ENCODE assay signal across 11 cellular contexts in genomic region chr20:12171927-12172581, GRCh38.
A peak's percentile ranks its signal among the peaks of the same experiment; 100 is the strongest.
DNase-seq lines count a peak whose midpoint lies in the region; ATAC-seq and TF ChIP-seq lines count a peak whose summit lies in the region.
"Had no signal": no experiment of that assay in that cellular context is flagged by ENCODE, and none has a peak within 500 bp of the region (broad histone marks: within the 10 kb centered on the region; RNA-seq: fewer than 3 reads in every experiment).

No MANE protein-coding gene starts in this region.

- peak overlapping the region; percentile 16; the same call in 1 of the 2 replicates for H2AFZ ChIP-seq in GM23338

- H3K36me3 Mint-ChIP-seq in GM23338 (ENCODE audit: low read depth): 0 out of 3 replicates have a peak, but pooled peaks cover 5% of the 10 kb centered on the region
- H3K36me3 Mint-ChIP-seq: activated naive CD4-positive, alpha-beta T cell treated with anti-CD3 and anti-CD28 coated beads, Interleukin-2, amount 10 ng/mL, durations not matched to agents 7 days and 5 days had no signal

- no peak overlapping the region for H3K27ac Mint-ChIP-seq in GM23338
- H3K27ac Mint-ChIP-seq: activated naive CD4-positive, alpha-beta T cell treated with anti-CD3 and anti-CD28 coated beads, Interleukin-2, amount 10 ng/mL, durations not matched to agents 7 days and 5 days had no signal

- no peaks in the 10 kb centered on the region for H3K9me2 ChIP-seq in GM23338 (ENCODE audit: insufficient read depth)

- TF ChIP-seq CTCF in GM23338 (conservative IDR thresholded peaks at IDR 0.05; ENCODE audit: low read depth in 2 of 2) (no peak), breast epithelium (IDR thresholded peaks at IDR 0.05) (no peak)

- H3K27ac ChIP-seq in GM23338 (ENCODE audit: low read depth): no peak overlapping the region
- H3K27ac ChIP-seq in breast epithelium: peak overlapping the region; percentile 41 to 50
- H3K27ac ChIP-seq: esophagus squamous epithelium had no signal

- no peaks in the 10 kb centered on the region for H4K20me1 ChIP-seq in GM23338 (replicated peaks; ENCODE audit: insufficient read depth)

- H3K9me3 Mint-ChIP-seq in GM23338: peaks cover 20% of the 10 kb centered on the region

- no peaks in the 10 kb centered on the region for H3K36me3 ChIP-seq in GM23338 (ENCODE audit: insufficient read depth)
- no peaks in the 10 kb centered on the region for H3K36me3 ChIP-seq in breast epithelium
- H3K36me3 ChIP-seq: esophagus squamous epithelium had no signal

- no peaks in the 10 kb centered on the region for H3K79me2 ChIP-seq in GM23338 (replicated peaks; ENCODE audit: insufficient read depth)

- no peak overlapping the region for H3K4me2 ChIP-seq in GM23338

- H3K4me1 Mint-ChIP-seq in GM23338: peaks cover 7% of the 10 kb centered on the region
- H3K4me1 Mint-ChIP-seq: activated naive CD4-positive, alpha-beta T cell treated with anti-CD3 and anti-CD28 coated beads, Interleukin-2, amount 10 ng/mL, durations not matched to agents 7 days and 5 days had no signal

- H3K27me3 ChIP-seq in GM23338 (ENCODE audit: insufficient read depth) (no peaks in the 10 kb centered on the region), breast epithelium (no peaks in the 10 kb centered on the region)
- H3K27me3 ChIP-seq: esophagus squamous epithelium had no signal

- intact Hi-C loops in breast epithelium (cut with DNase I; ENCODE audit: low total_unique reads): no loop called here

- no peaks in the 10 kb centered on the region for H3F3A ChIP-seq in GM23338 (replicated peaks; ENCODE audit: low read depth)

- no peak overlapping the region for H3K4me3 Mint-ChIP-seq in GM23338
- H3K4me3 Mint-ChIP-seq: activated naive CD4-positive, alpha-beta T cell treated with anti-CD3 and anti-CD28 coated beads, Interleukin-2, amount 10 ng/mL, durations not matched to agents 7 days and 5 days had no signal

- H3K4me3 ChIP-seq in GM23338 (no peak overlapping the region), breast epithelium (no peak overlapping the region)
- H3K4me3 ChIP-seq: esophagus squamous epithelium had no signal

- H3K4me1 ChIP-seq in GM23338 (ENCODE audit: insufficient read depth): 0 out of 2 replicates have a peak, but pooled peaks cover 7% of the 10 kb centered on the region
- H3K4me1 ChIP-seq in breast epithelium: peaks cover 0 to 12% of the 10 kb centered on the region in 2 donors

- no peak for ATAC-seq in GM23338
- ATAC-seq in GM21723 (IDR thresholded peaks at IDR 0.05; ENCODE audit: unreplicated experiment): no peak

- H3K9me3 ChIP-seq in breast epithelium: peaks cover 6 to 8% of the 10 kb centered on the region in 2 donors

- DNase-seq in GM23338 (ENCODE audit: low spot score) (peak; percentile 5), NCI-H2107 treated with DMSO at 0.1 percent for 48 hours (lab: John Stamatoyannopoulos, UW; ENCODE audit: unreplicated experiment) (peak; percentile 35), breast epithelium (ENCODE audit: low spot score in 2 of 2) (peak in 1 of 2 donors; percentile 52), pons (ENCODE audit: low spot score) (peak; percentile 29), RKO (ENCODE audit: low spot score) (no peak)
- DNase-seq in activated naive CD4-positive, alpha-beta T cell (lab: John Stamatoyannopoulos, UW): no peak
- DNase-seq in effector CD4-positive, alpha-beta T cell: no peak
- DNase-seq: activated naive CD4-positive, alpha-beta T cell treated with anti-CD3 and anti-CD28 coated beads, Interleukin-2, amount 10 ng/mL, durations not matched to agents 7 days and 5 days; esophagus squamous epithelium; NCI-H1694 treated with DMSO at 0.1 percent for 48 hours had no signal

- TF ChIP-seq POLR2A in breast epithelium (IDR thresholded peaks at IDR 0.05): no peak

- H3K27me3 Mint-ChIP-seq in GM23338 (ENCODE audit: insufficient read depth, low read depth, poor library complexity): no peaks in the 10 kb centered on the region
- H3K27me3 Mint-ChIP-seq: activated naive CD4-positive, alpha-beta T cell treated with anti-CD3 and anti-CD28 coated beads, Interleukin-2, amount 10 ng/mL, durations not matched to agents 7 days and 5 days had no signal

TF ChIP-seq in GM23338, 12 proteins besides CTCF, POLR2A, EP300 and RAD21 (continues in another document):
- TF ChIP-seq ZNF114 (CRISPR knock-in tag; IDR thresholded peaks at IDR 0.05) (no peak), EZH2 (IDR thresholded peaks at IDR 0.05; ENCODE audit: low read depth, unreplicated experiment) (no peak), REST (IDR thresholded peaks at IDR 0.05; ENCODE audit: unreplicated experiment) (no peak), POLR2AphosphoS5 (IDR thresholded peaks at IDR 0.05; ENCODE audit: low read depth) (no peak), ZNF331 (CRISPR knock-in tag; IDR thresholded peaks at IDR 0.05; ENCODE audit: low read depth) (no peak), JUNB (IDR thresholded peaks at IDR 0.05; ENCODE audit: unreplicated experiment) (no peak), NANOG (IDR thresholded peaks at IDR 0.05; ENCODE audit: borderline replicate concordance) (no peak), ETS1 (IDR thresholded peaks at IDR 0.05) (no peak), EZH2phosphoT487 (IDR thresholded peaks at IDR 0.05; ENCODE audit: unreplicated experiment) (no peak), STAT1 (IDR thresholded peaks at IDR 0.05; ENCODE audit: unreplicated experiment) (no peak)

Comparison
In these comparisons a context has a peak if more than half of its experiments do, and no peak if none do; other contexts are left out.
1. DNase-seq: peak in GM23338 (single experiment), NCI-H2107 treated with DMSO at 0.1 percent for 48 hours (single experiment) and pons (single experiment); none in RKO (single experiment), activated naive CD4-positive, alpha-beta T cell (0 of 4) and effector CD4-positive, alpha-beta T cell (single experiment).